9 cellular contexts compared by ENCODE assay signal in genomic region chr1:31421404-31422040, GRCh38. TPM values are rescaled to one million over a fixed set of nuclear protein-coding genes. Genes with fewer than 3 reads are reported as not detected.
DNase-seq lines count a peak whose midpoint lies in the region; ATAC-seq and TF ChIP-seq lines count a peak whose summit lies in the region.
"Had no signal": no experiment of that assay in that cellular context is flagged by ENCODE, and none has a peak within 500 bp of the region (broad histone marks: within the 10 kb centered on the region; RNA-seq: fewer than 3 reads in every experiment).

No MANE protein-coding gene starts in this region.

- ATAC-seq in HG03135 (IDR thresholded peaks at IDR 0.05; ENCODE audit: unreplicated experiment): no peak

- no peak overlapping the region for H3K4me3 Mint-ChIP-seq in brain
- no peak overlapping the region for H3K4me3 Mint-ChIP-seq in progenitor cell of endocrine pancreas (ENCODE audit: low read depth)

- H3K27ac Mint-ChIP-seq in brain: peak overlapping the region in 3 of 5 experiments; percentile 1 to 51 (median 38)
- H3K27ac Mint-ChIP-seq in progenitor cell of endocrine pancreas: no peak overlapping the region

- peak; percentile 4 for DNase-seq in NCI-H146 (lab: John Stamatoyannopoulos, UW)
- no peak for DNase-seq in NCI-H146 treated with DMSO at 0.1 percent for 48 hours (lab: John Stamatoyannopoulos, UW; ENCODE audit: unreplicated experiment)
- DNase-seq in MV-4-11 (lab: John Stamatoyannopoulos, UW): peak; percentile 34
- DNase-seq in progenitor cell of endocrine pancreas (ENCODE audit: low spot score, unreplicated experiment): no peak
- no peak for DNase-seq in NCI-H1436 (lab: John Stamatoyannopoulos, UW)
- DNase-seq in nucleus accumbens (lab: John Stamatoyannopoulos, UW): no peak
- DNase-seq: activated CD4-positive, CD25-positive, alpha-beta regulatory T cell treated with anti-CD3 and anti-CD28 coated beads, Interleukin-2, amount 50 U/mL, for 72 hours had no signal

- H3K9me3 Mint-ChIP-seq in brain (no peaks in the 10 kb centered on the region), progenitor cell of endocrine pancreas (ENCODE audit: low read depth) (no peaks in the 10 kb centered on the region)

- H3K4me1 Mint-ChIP-seq in brain (peaks cover 47% of the 10 kb centered on the region), progenitor cell of endocrine pancreas (ENCODE audit: low read depth) (peaks cover 6% of the 10 kb centered on the region)

- H3K27me3 Mint-ChIP-seq in brain (no peaks in the 10 kb centered on the region), progenitor cell of endocrine pancreas (no peaks in the 10 kb centered on the region)

- TF ChIP-seq CTCF in brain (conservative IDR thresholded peaks at IDR 0.05): peak; percentile 44 to 49
- peak; percentile 53 for TF ChIP-seq CTCF in progenitor cell of endocrine pancreas (IDR thresholded peaks at IDR 0.05; ENCODE audit: unreplicated experiment)

- no peaks in the 10 kb centered on the region for H3K36me3 Mint-ChIP-seq in brain
- H3K36me3 Mint-ChIP-seq in progenitor cell of endocrine pancreas (ENCODE audit: insufficient read depth): peaks cover 2% of the 10 kb centered on the region

RNA-seq across cellular contexts. Expression of gene SERINC2, which starts 8.5 kb away (rescaled TPM):
- polyA plus RNA-seq in brain (ENCODE audit: insufficient read depth, low read depth, low replicate concordance): 64.8 TPM
- total RNA-seq in progenitor cell of endocrine pancreas: 58.8 and 65.7 TPM in 2 replicates

RNA-seq across cellular contexts. Expression of gene FABP3, which starts 48.6 kb away (rescaled TPM):
- 42.1 TPM for polyA plus RNA-seq in brain (ENCODE audit: insufficient read depth, low read depth, low replicate concordance)
- 0.73 and 0.74 TPM in 2 replicates for total RNA-seq in progenitor cell of endocrine pancreas

Comparison
In these comparisons a context has a peak if more than half of its experiments do, and no peak if none do; other contexts are left out.
1. DNase-seq: peak in NCI-H146 (single experiment) and MV-4-11 (single experiment); none in NCI-H146 treated with DMSO at 0.1 percent for 48 hours (single experiment), progenitor cell of endocrine pancreas (single experiment), NCI-H1436 (single experiment) and nucleus accumbens (0 of 56).